24 cellular contexts compared by ENCODE assay signal in genomic region chr12:111269688-111270087, GRCh38.
"Had no signal": no experiment of that assay in that cellular context is flagged by ENCODE, and none has a peak within 500 bp of the region (broad histone marks: within the 10 kb centered on the region; RNA-seq: fewer than 3 reads in every experiment).

No MANE protein-coding gene starts in this region.

- ATAC-seq: activated naive CD4-positive, alpha-beta T cell treated with anti-CD3 and anti-CD28 coated beads, Interleukin-2, amount 50 U/mL, for 72 hours; activated naive CD8-positive, alpha-beta T cell treated with anti-CD3 and anti-CD28 coated beads, Interleukin-2, amount 50 U/mL, for 24 hours; activated T-cell treated with anti-CD3 and anti-CD28 coated beads, Interleukin-2, amount 50 U/mL, for 4 hours; body of pancreas had no signal

- H3K27me3 ChIP-seq: ascending aorta, body of pancreas had no signal

- H3K9me3 ChIP-seq: ascending aorta, body of pancreas, MG63, SK-N-SH had no signal

- H3K27ac ChIP-seq: ascending aorta, body of pancreas, PC-9, VCaP had no signal

- H3K4me1 ChIP-seq: ascending aorta, body of pancreas had no signal

- H3K4me3 ChIP-seq: ascending aorta, body of pancreas, MG63, PC-9 had no signal

- DNase-seq: activated CD4-positive, alpha-beta memory T cell treated with anti-CD3 and anti-CD28 coated beads for 36 hours; activated CD4-positive, alpha-beta T cell treated with anti-CD3 and anti-CD28 coated beads, Interleukin-2, amount 10 ng/mL, durations not matched to agents 7 days and 5 days; activated CD4-positive, CD25-positive, alpha-beta regulatory T cell; activated CD8-positive, alpha-beta memory T cell treated with anti-CD3 and anti-CD28 coated beads for 24 hours; activated effector memory CD4-positive, alpha-beta T cell treated with anti-CD3 and anti-CD28 coated beads, Interleukin-2, amount 50 U/mL, for 16 hours; activated naive CD4-positive, alpha-beta T cell treated with Interleukin-2 at 50 U/mL for 16 hours; activated naive CD8-positive, alpha-beta T cell treated with anti-CD3 and anti-CD28 coated beads, Interleukin-2, amount 50 U/mL, for 24 hours; activated T-cell treated with anti-CD3 and anti-CD28 coated beads, Interleukin-2, amount 50 U/mL, for 4 hours; amniotic stem cell; body of pancreas; MG63; MV-4-11; NCI-H1092 treated with DMSO at 0.1 percent for 48 hours; NCI-H1436 treated with DMSO at 0.1 percent for 48 hours; NCI-H187; NCI-H446 treated with DMSO at 0.1 percent for 48 hours; NCI-H526; NCI-H774; PC-9; SK-N-SH; T-helper 1 cell had no signal

- H3K36me3 ChIP-seq: ascending aorta, MG63 had no signal
